In genomic region chr6:15329154-15329781, GRCh38 we compare ENCODE assay signal across 8 cellular contexts.
A peak's percentile ranks its signal among the peaks of the same experiment; 100 is the strongest.
DNase-seq lines count a peak whose midpoint lies in the region; ATAC-seq and TF ChIP-seq lines count a peak whose summit lies in the region.

No MANE protein-coding gene starts in this region.

- intact Hi-C loops in activated CD4-positive, alpha-beta T cell treated with anti-CD3 and anti-CD28 coated beads, Interleukin-2, amount 10 ng/mL, durations not matched to agents 24 days and 14 days (cut with micrococcal nuclease): no loop called here
- intact Hi-C loops in lower leg skin (cut with DNase I; ENCODE audit: low total_unique reads): no loop called here

- peaks cover 96% of the 10 kb centered on the region for H4K20me1 ChIP-seq in smooth muscle cell (ENCODE audit: low read depth)

- H3K9ac ChIP-seq in smooth muscle cell (ENCODE audit: low read depth): peak overlapping the region; percentile 68

- H3K36me3 Mint-ChIP-seq in activated CD4-positive, alpha-beta T cell treated with anti-CD3 and anti-CD28 coated beads, Interleukin-2, amount 10 ng/mL, durations not matched to agents 24 days and 14 days (ENCODE audit: low read depth): peaks cover 23% of the 10 kb centered on the region

- peaks cover 29% of the 10 kb centered on the region for H3K4me1 ChIP-seq in smooth muscle cell (ENCODE audit: low read depth)

- H3K9me3 Mint-ChIP-seq in activated CD4-positive, alpha-beta T cell treated with anti-CD3 and anti-CD28 coated beads, Interleukin-2, amount 10 ng/mL, durations not matched to agents 24 days and 14 days: no peaks in the 10 kb centered on the region

- H3K27me3 ChIP-seq in smooth muscle cell (ENCODE audit: low read depth): no peaks in the 10 kb centered on the region

- WGBS in smooth muscle cell (ENCODE audit: low lambda C conversion rate): 8% methylated on average over 4 of the region's 4 CpGs
- 65 to 67% methylated on average over 4 of the region's 4 CpGs for WGBS in lower leg skin, 2 donors

- H3K79me2 ChIP-seq in smooth muscle cell (ENCODE audit: low read depth): peaks cover 65% of the 10 kb centered on the region

- no peak for DNase-seq in activated CD4-positive, alpha-beta T cell treated with anti-CD3 and anti-CD28 coated beads, Interleukin-2, amount 10 ng/mL, durations not matched to agents 24 days and 14 days
- no peak for DNase-seq in activated CD4-positive, alpha-beta T cell treated with anti-CD3 and anti-CD28 coated beads for 4 hours
- DNase-seq in fibroblast of the aortic adventitia (ENCODE audit: low read depth) (peak; percentile 97), smooth muscle cell (lab: John Stamatoyannopoulos, UW; ENCODE audit: unreplicated experiment) (peak; percentile 38), lower leg skin (ENCODE audit: low spot score in 2 of 2) (no peak)

- H3K4me1 Mint-ChIP-seq in activated CD4-positive, alpha-beta T cell treated with anti-CD3 and anti-CD28 coated beads, Interleukin-2, amount 10 ng/mL, durations not matched to agents 24 days and 14 days: peaks cover 70% of the 10 kb centered on the region

- peak overlapping the region; percentile 81 for H3K4me2 ChIP-seq in smooth muscle cell

- peak overlapping the region; percentile 7 for H3K4me3 Mint-ChIP-seq in activated CD4-positive, alpha-beta T cell treated with anti-CD3 and anti-CD28 coated beads, Interleukin-2, amount 10 ng/mL, durations not matched to agents 24 days and 14 days

- no peaks in the 10 kb centered on the region for H3K36me3 ChIP-seq in smooth muscle cell (ENCODE audit: low read depth)

- H3K27ac ChIP-seq in smooth muscle cell (ENCODE audit: low read depth): peak overlapping the region; percentile 92

- ATAC-seq in SK-N-SH treated with all-trans-retinoic acid at 6 μM for 48 hours: peak; percentile 92
- no peak for ATAC-seq in HG03097 (IDR thresholded peaks at IDR 0.05; ENCODE audit: low FRiP score, unreplicated experiment)
- no peak for ATAC-seq in GM18517 (IDR thresholded peaks at IDR 0.05; ENCODE audit: unreplicated experiment)

- no peak for TF ChIP-seq CTCF in fibroblast of the aortic adventitia (IDR thresholded peaks at IDR 0.05; ENCODE audit: insufficient read depth, low read length)
- no peak for TF ChIP-seq CTCF in smooth muscle cell (IDR thresholded peaks at IDR 0.05; ENCODE audit: borderline replicate concordance, insufficient read depth, poor library complexity, severe bottlenecking)
- no peak for TF ChIP-seq CTCF in lower leg skin (IDR thresholded peaks at IDR 0.05)

- peaks cover 17% of the 10 kb centered on the region for H3F3A ChIP-seq in smooth muscle cell (ENCODE audit: low read depth)

- no peak overlapping the region for H2AFZ ChIP-seq in smooth muscle cell (ENCODE audit: low read depth)

- no peaks in the 10 kb centered on the region for H3K9me3 ChIP-seq in smooth muscle cell (replicated peaks; ENCODE audit: low read depth)

- no peak overlapping the region for H3K27ac Mint-ChIP-seq in activated CD4-positive, alpha-beta T cell treated with anti-CD3 and anti-CD28 coated beads, Interleukin-2, amount 10 ng/mL, durations not matched to agents 24 days and 14 days

- no peaks in the 10 kb centered on the region for H3K27me3 Mint-ChIP-seq in activated CD4-positive, alpha-beta T cell treated with anti-CD3 and anti-CD28 coated beads, Interleukin-2, amount 10 ng/mL, durations not matched to agents 24 days and 14 days

- no peak for TF ChIP-seq POLR2A in lower leg skin (IDR thresholded peaks at IDR 0.05)

- H3K4me3 ChIP-seq in fibroblast of the aortic adventitia (ENCODE audit: low read depth, low read length): no peak overlapping the region
- no peak overlapping the region for H3K4me3 ChIP-seq in smooth muscle cell
- no peak overlapping the region for H3K4me3 ChIP-seq in lower leg skin (ENCODE audit: low read depth, poor library complexity, severe bottlenecking)

TF ChIP-seq in SK-N-SH treated with all-trans-retinoic acid at 6 μM for 48 hours, 23 proteins besides CTCF, POLR2A, EP300 and RAD21 (continues in another document):
- TF ChIP-seq ZNF565 (CRISPR knock-in tag; conservative IDR thresholded peaks at IDR 0.05; ENCODE audit: low read depth): no peak
- no peak for TF ChIP-seq RARB (CRISPR knock-in tag; IDR thresholded peaks at IDR 0.05)
- TF ChIP-seq ZFP30 (CRISPR knock-in tag; IDR thresholded peaks at IDR 0.05): no peak
- no peak for TF ChIP-seq ZNF70 (CRISPR knock-in tag; IDR thresholded peaks at IDR 0.05)
- TF ChIP-seq ISL1 (CRISPR knock-in tag; IDR thresholded peaks at IDR 0.05): no peak; the same call in 1 of the 2 replicates
- no peak for TF ChIP-seq CSDC2 (CRISPR knock-in tag; IDR thresholded peaks at IDR 0.05)
- TF ChIP-seq PATZ1 (CRISPR knock-in tag; IDR thresholded peaks at IDR 0.05; ENCODE audit: borderline replicate concordance): no peak
- no peak for TF ChIP-seq GLIS3 (CRISPR knock-in tag; IDR thresholded peaks at IDR 0.05)
- no peak for TF ChIP-seq ZC3H10 (CRISPR knock-in tag; IDR thresholded peaks at IDR 0.05)
- TF ChIP-seq ESRRG (CRISPR knock-in tag; IDR thresholded peaks at IDR 0.05): no peak
- no peak for TF ChIP-seq BACH2 (CRISPR knock-in tag; IDR thresholded peaks at IDR 0.05; ENCODE audit: borderline replicate concordance)
- TF ChIP-seq ZNF8 (CRISPR knock-in tag; IDR thresholded peaks at IDR 0.05): no peak
- TF ChIP-seq CSRNP3 (CRISPR knock-in tag; IDR thresholded peaks at IDR 0.05): no peak
- no peak for TF ChIP-seq TSHZ2 (CRISPR knock-in tag; IDR thresholded peaks at IDR 0.05)
- no peak for TF ChIP-seq TCF4 (CRISPR knock-in tag; IDR thresholded peaks at IDR 0.05; ENCODE audit: borderline replicate concordance)
- no peak for TF ChIP-seq SNAI2 (CRISPR knock-in tag; IDR thresholded peaks at IDR 0.05)
- no peak for TF ChIP-seq CREB5 (CRISPR knock-in tag; IDR thresholded peaks at IDR 0.05; ENCODE audit: low read depth)
- no peak for TF ChIP-seq ZFP3 (CRISPR knock-in tag; IDR thresholded peaks at IDR 0.05)
- TF ChIP-seq PPARA (CRISPR knock-in tag; IDR thresholded peaks at IDR 0.05; ENCODE audit: borderline replicate concordance): no peak

Comparison
In these comparisons a context has a peak if more than half of its experiments do, and no peak if none do; other contexts are left out.
1. DNase-seq: peak in fibroblast of the aortic adventitia (single experiment) and smooth muscle cell (single experiment); none in activated CD4-positive, alpha-beta T cell treated with anti-CD3 and anti-CD28 coated beads, Interleukin-2, amount 10 ng/mL, durations not matched to agents 24 days and 14 days (single experiment), activated CD4-positive, alpha-beta T cell treated with anti-CD3 and anti-CD28 coated beads for 4 hours (0 of 2) and lower leg skin (0 of 2).